10 cellular contexts compared by ENCODE assay signal in the genomic region with DNA sequence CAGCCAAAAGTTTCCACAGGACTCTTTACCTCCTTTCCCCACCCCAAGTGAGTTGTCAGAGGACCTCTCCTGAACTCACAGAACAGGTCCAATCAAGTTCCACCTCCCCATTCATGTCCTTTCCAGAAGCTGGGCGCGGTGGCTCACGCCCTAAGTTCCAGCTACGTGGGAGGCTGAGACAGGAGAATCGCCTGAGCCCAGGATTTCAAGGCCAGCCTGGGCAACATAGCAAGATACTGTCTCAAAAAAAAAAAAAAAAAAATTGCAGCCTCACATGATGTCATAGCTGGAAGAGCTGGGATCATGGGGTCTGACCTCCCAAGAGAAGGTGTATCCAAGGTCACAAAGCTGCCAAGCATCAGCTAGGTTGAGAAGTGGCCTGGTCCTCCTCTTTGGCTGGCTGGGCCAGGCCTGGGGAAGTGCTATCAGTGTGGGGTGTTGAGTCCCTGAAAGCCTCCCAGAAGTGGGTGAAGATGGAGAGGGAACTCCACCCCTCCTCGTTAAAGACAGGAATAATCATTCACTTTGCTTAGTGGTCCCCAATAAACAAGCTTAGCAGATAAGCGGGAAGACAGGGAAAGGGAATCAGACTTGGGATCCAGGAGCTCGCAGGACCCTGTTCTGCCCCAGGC. TPM values are rescaled to one million over a fixed set of nuclear protein-coding genes. Genes with fewer than 3 reads are reported as not detected.
DNase-seq lines count a peak whose midpoint lies in the region; ATAC-seq and TF ChIP-seq lines count a peak whose summit lies in the region.
"Had no signal": no experiment of that assay in that cellular context is flagged by ENCODE, and none has a peak within 500 bp of the region (broad histone marks: within the 10 kb centered on the region; RNA-seq: fewer than 3 reads in every experiment).

No MANE protein-coding gene starts in this region.

- H3K4me1 ChIP-seq in fibroblast of lung (ENCODE audit: control insufficient read depth, extremely low read depth, insufficient read depth, low read length) (peaks cover 39% of the 10 kb centered on the region), prostate gland (replicated peaks) (peaks cover 9% of the 10 kb centered on the region)

- TF ChIP-seq CTCF in AG04450 (IDR thresholded peaks at IDR 0.05; ENCODE audit: low read depth, low read length), result no peak
- TF ChIP-seq CTCF in RWPE1 (conservative IDR thresholded peaks at IDR 0.05; ENCODE audit: low read depth), result no peak
- no peak for TF ChIP-seq CTCF in fibroblast of lung (conservative IDR thresholded peaks at IDR 0.05 in 1 of 2, IDR thresholded peaks at IDR 0.05 in 1 of 2; ENCODE audit: low read depth in 1 of 2, low read length in 2 of 2)
- TF ChIP-seq CTCF in prostate gland (IDR thresholded peaks at IDR 0.05), result no peak
- TF ChIP-seq CTCF in GM10248 (IDR thresholded peaks at IDR 0.05; ENCODE audit: control extremely low read depth, extremely low read depth, low read depth, missing control alignments), result no peak

- DNase-seq in AG04450 (ENCODE audit: low read depth, low spot score), result no peak
- DNase-seq in RWPE1 (ENCODE audit: low spot score), result no peak
- no peak for DNase-seq in fibroblast of lung (ENCODE audit: low read depth in 2 of 2)
- no peak for DNase-seq in prostate gland (ENCODE audit: low spot score)
- no peak for DNase-seq in GM10248 (ENCODE audit: extremely low spot score)
- DNase-seq: midbrain, NCI-H2171 treated with DMSO at 0.1 percent for 48 hours had no signal

- intact Hi-C loops in prostate gland (cut with DNase I), result no loop called here

- H3K36me3 ChIP-seq in fibroblast of lung (ENCODE audit: control insufficient read depth, insufficient read depth, low read length), result no peaks in the 10 kb centered on the region
- no peaks in the 10 kb centered on the region for H3K36me3 ChIP-seq in prostate gland

- CTCF ChIA-PET in AG04450 (lab: Charles Lee), result interaction anchor here (0.6 to 3.3 kb wide), 4 partner anchors 9 to 515 kb away, joined by 3 to 32 read pairs (median 14); no protein-coding TSS in a partner anchor
- CTCF ChIA-PET in RWPE1 (lab: Yijun Ruan, JAX), result interaction anchor here (1.5 to 2.2 kb wide), 2 partner anchors 9 to 23 kb away, joined by 5 to 21 read pairs; no protein-coding TSS in a partner anchor
- CTCF ChIA-PET in GM10248 (lab: Yijun Ruan, JAX), result interaction anchor here (1.0 to 11.6 kb wide), 4 partner anchors 10 to 24 kb away, joined by 3 to 75 read pairs (median 16); no protein-coding TSS in a partner anchor

- H3K9me3 ChIP-seq in AG04450 (ENCODE audit: control insufficient read depth, insufficient read depth, low read length), result no peaks in the 10 kb centered on the region; the same call in 1 of the 2 replicates
- no peaks in the 10 kb centered on the region for H3K9me3 ChIP-seq in fibroblast of lung (ENCODE audit: control insufficient read depth, insufficient read depth, low read depth, low read length)
- no peaks in the 10 kb centered on the region for H3K9me3 ChIP-seq in prostate gland

- POLR2A ChIA-PET in AG04450 (lab: Yijun Ruan, JAX), result interaction anchor here (0.6 to 1.4 kb wide), 6 partner anchors 10 to 103 kb away, joined by 3 to 5 read pairs (median 4); a partner anchor contains a TSS
- POLR2A ChIA-PET in RWPE1 (lab: Yijun Ruan, JAX; ENCODE audit: low non-redundant PET), result interaction anchor here (1.6 kb wide), 1 partner anchor 14 kb away, joined by 4 read pairs; no protein-coding TSS in a partner anchor
- POLR2A ChIA-PET in GM10248 (lab: Yijun Ruan, JAX), result interaction anchor here (1.3 kb wide), 1 partner anchor 13 kb away, joined by 6 read pairs; no protein-coding TSS in a partner anchor

- H3K4me2 ChIP-seq in fibroblast of lung (ENCODE audit: extremely low read depth, insufficient read depth, low read length), result peak overlapping the region; percentile 52

- H3K4me3 ChIP-seq in AG04450 (ENCODE audit: low read depth, low read length) (no peak overlapping the region), fibroblast of lung (replicated peaks in 1 of 4; ENCODE audit: control extremely low read depth in 1 of 4, insufficient read depth in 1 of 4, low read depth in 3 of 4, low read length in 4 of 4) (no peak overlapping the region), prostate gland (no peak overlapping the region)

- ATAC-seq in HG03521 (IDR thresholded peaks at IDR 0.05; ENCODE audit: unreplicated experiment) (no peak), HG03159 (IDR thresholded peaks at IDR 0.05; ENCODE audit: unreplicated experiment) (no peak), GM19455 (IDR thresholded peaks at IDR 0.05; ENCODE audit: unreplicated experiment) (no peak)

- H3K27ac ChIP-seq in AG04450 (ENCODE audit: low read depth, low read length) (peak overlapping the region; percentile 95), RWPE1 (peak overlapping the region; percentile 99), fibroblast of lung (ENCODE audit: insufficient read depth, low read length) (peak overlapping the region; percentile 90), prostate gland (peak overlapping the region; percentile 52 to 66)

- WGBS in prostate gland, result 78% methylated on average over 8 of the region's 8 CpGs

- no peaks in the 10 kb centered on the region for H4K20me1 ChIP-seq in fibroblast of lung (ENCODE audit: control insufficient read depth, extremely low read depth, insufficient read depth, low read length)

- H2AFZ ChIP-seq in fibroblast of lung (ENCODE audit: low read length), result no peak overlapping the region

- no peak for TF ChIP-seq POLR2A in prostate gland (IDR thresholded peaks at IDR 0.05)

- peak overlapping the region; percentile 32 for H3K9ac ChIP-seq in fibroblast of lung (ENCODE audit: insufficient read depth, low read length)

- H3K27me3 ChIP-seq in AG04450 (ENCODE audit: control insufficient read depth, insufficient read depth, low read length), result no peaks in the 10 kb centered on the region
- H3K27me3 ChIP-seq in fibroblast of lung (ENCODE audit: control insufficient read depth, insufficient read depth, low read length), result no peaks in the 10 kb centered on the region
- H3K27me3 ChIP-seq in prostate gland (replicated peaks; ENCODE audit: insufficient read depth), result no peaks in the 10 kb centered on the region

- no peaks in the 10 kb centered on the region for H3K79me2 ChIP-seq in fibroblast of lung (ENCODE audit: control insufficient read depth, insufficient read depth, low read length)

RNA-seq across cellular contexts. Expression of a gene that starts 5.5 kb away (rescaled TPM):
- polyA plus RNA-seq in AG04450 (2011; rRNA removed), result 2.2 and 2.8 TPM in 2 replicates
- polyA minus RNA-seq in AG04450 (2011; rRNA and poly(A)+ RNA removed), result 3.5 and 3.7 TPM in 2 replicates
- 4.9 and 8.4 TPM in 2 replicates for total RNA-seq in fibroblast of lung
- 1.7 and 2.2 TPM in 2 replicates for polyA plus RNA-seq in fibroblast of lung
- polyA plus RNA-seq in fibroblast of lung (2012), result 11.3 and 12.2 TPM in 2 replicates
- 15.8 and 17.1 TPM in 2 replicates for polyA minus RNA-seq in fibroblast of lung (ENCODE audit: low replicate concordance)
- 10 to 100 TPM; 14.8 to 32.0 TPM for total RNA-seq in prostate gland
